Comparison of ENCODE assay signal across 12 cellular contexts in the genomic region with DNA sequence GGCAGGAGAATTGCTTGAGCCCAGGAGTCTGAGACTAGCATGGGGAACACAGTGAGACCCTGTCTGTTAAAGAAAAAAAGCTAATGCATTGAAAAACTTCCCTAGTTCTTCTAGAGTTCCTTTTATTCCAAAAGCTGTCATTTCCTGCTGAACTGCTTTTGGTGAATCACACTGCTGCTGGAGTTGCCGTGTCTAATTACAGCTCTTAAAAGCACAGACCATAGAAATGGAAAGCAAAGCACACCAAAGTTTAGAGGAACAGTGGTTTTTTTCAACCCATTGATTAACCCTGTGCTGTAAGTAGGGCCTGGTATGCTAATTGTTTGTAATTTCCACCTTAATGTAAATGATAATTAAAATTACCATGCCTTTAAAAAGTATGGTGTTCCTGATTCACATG. TPM values are rescaled to one million over a fixed set of nuclear protein-coding genes. Genes with fewer than 3 reads are reported as not detected.
DNase-seq lines count a peak whose midpoint lies in the region; ATAC-seq, FAIRE-seq and TF ChIP-seq lines count a peak whose summit lies in the region.
"Had no signal": no experiment of that assay in that cellular context is flagged by ENCODE, and none has a peak within 500 bp of the region (broad histone marks: within the 10 kb centered on the region; RNA-seq: fewer than 3 reads in every experiment).

No MANE protein-coding gene starts in this region.

- POLR2A ChIA-PET in endothelial cell of umbilical vein (lab: Charles Lee) = interaction anchor here (0.5 kb wide), 1 partner anchor 1298 kb away, joined by 5 read pairs; no protein-coding TSS in a partner anchor

- H3K4me1 ChIP-seq in endothelial cell of umbilical vein (ENCODE audit: control insufficient read depth, extremely low read depth, insufficient read depth, low read length) (peaks cover 49% of the 10 kb centered on the region), muscle layer of duodenum (ENCODE audit: control insufficient read depth in 1 of 2, insufficient read depth in 2 of 2, low read length in 2 of 2) (peaks cover 10 to 11% of the 10 kb centered on the region in 2 donors)

- intact Hi-C loops in endothelial cell of umbilical vein (cut with micrococcal nuclease) = loop anchor here (1.0 kb wide), 1 partner anchor 18 kb away; no protein-coding TSS in a partner anchor

- H3K27me3 ChIP-seq in endothelial cell of umbilical vein (ENCODE audit: control insufficient read depth in 2 of 2, insufficient read depth in 2 of 2, low read length in 2 of 2) (no peaks in the 10 kb centered on the region), muscle layer of duodenum (ENCODE audit: low read depth, low read length) (no peaks in the 10 kb centered on the region)

- FAIRE-seq in endothelial cell of umbilical vein (lab: Jason Lieb, UNC) = peak; percentile 93

- TF ChIP-seq POLR2A in endothelial cell of umbilical vein (IDR thresholded peaks at IDR 0.05; ENCODE audit: low read depth, low read length) = no peak

- peaks cover 47% of the 10 kb centered on the region for H3K4me1 Mint-ChIP-seq in stimulated activated naive CD8-positive, alpha-beta T cell treated with anti-CD3 and anti-CD28 coated beads, Interleukin-15, amount 100 ng/mL, for 72 hours

- H3K27ac Mint-ChIP-seq in stimulated activated naive CD8-positive, alpha-beta T cell treated with anti-CD3 and anti-CD28 coated beads, Interleukin-15, amount 100 ng/mL, for 72 hours = no peak overlapping the region
- H3K27ac Mint-ChIP-seq: activated T-helper 2 cell treated with anti-CD3 and anti-CD28 coated beads, Interferon-gamma antibody, Interleukin-2, Interleukin-4, amounts not matched to agents 10 μg/mL and 5 μg/mL and 100 μg/mL, durations not matched to agents 14 hours and 24 hours and 36 hours had no signal

- no peak for ATAC-seq in GM18909 (IDR thresholded peaks at IDR 0.05; ENCODE audit: poor library complexity, unreplicated experiment)
- no peak for ATAC-seq in HG03378 (IDR thresholded peaks at IDR 0.05; ENCODE audit: unreplicated experiment)
- no peak for ATAC-seq in stimulated activated naive CD8-positive, alpha-beta T cell treated with anti-CD3 and anti-CD28 coated beads, Interleukin-15, amount 100 ng/mL, for 72 hours

- H3K4me3 ChIP-seq in endothelial cell of umbilical vein (replicated peaks in 1 of 3; ENCODE audit: insufficient read depth in 1 of 3, low read depth in 1 of 3, low read length in 3 of 3) = peak overlapping the region in 1 of 3 experiments; percentile 13
- no peak overlapping the region for H3K4me3 ChIP-seq in muscle layer of duodenum (ENCODE audit: low read depth in 1 of 2, low read length in 2 of 2)

- BruUV-seq in endothelial cell of umbilical vein (replicated peaks; lab: Mats Ljungman, UMichigan) = no TSS peak

- no peaks in the 10 kb centered on the region for H4K20me1 ChIP-seq in endothelial cell of umbilical vein (replicated peaks; ENCODE audit: control insufficient read depth, extremely low read depth, insufficient read depth, low read length)

- H3K9me3 ChIP-seq in endothelial cell of umbilical vein (replicated peaks; ENCODE audit: control insufficient read depth, insufficient read depth, low read length) (no peaks in the 10 kb centered on the region), muscle layer of duodenum (ENCODE audit: control insufficient read depth in 1 of 2, low read length in 2 of 2) (no peaks in the 10 kb centered on the region)

- H3K36me3 ChIP-seq in endothelial cell of umbilical vein (ENCODE audit: control insufficient read depth in 2 of 2, extremely low read depth in 1 of 2, insufficient read depth in 2 of 2, low read length in 2 of 2) (peaks cover 13% of the 10 kb centered on the region in 2 experiments), muscle layer of duodenum (ENCODE audit: control insufficient read depth in 1 of 2, insufficient read depth in 2 of 2, low read length in 2 of 2) (peaks cover 21 to 26% of the 10 kb centered on the region in 2 donors)

- H3K9me1 ChIP-seq in endothelial cell of umbilical vein (replicated peaks; ENCODE audit: control insufficient read depth, extremely low read depth, insufficient read depth, low read length) = no peaks in the 10 kb centered on the region

- no peak overlapping the region for H2AFZ ChIP-seq in endothelial cell of umbilical vein (ENCODE audit: low read depth, low read length)

- H3K4me2 ChIP-seq in endothelial cell of umbilical vein (ENCODE audit: insufficient read depth, low read length) = peak overlapping the region; percentile 84

- peaks cover 12% of the 10 kb centered on the region for H3K79me2 ChIP-seq in endothelial cell of umbilical vein (ENCODE audit: control insufficient read depth, insufficient read depth, low read length)

- peak overlapping the region; percentile 80 for H3K27ac ChIP-seq in endothelial cell of umbilical vein (ENCODE audit: insufficient read depth, low read depth, low read length)
- peak overlapping the region; percentile 75 for H3K27ac ChIP-seq in muscle layer of duodenum (ENCODE audit: low read length)

- H3K9ac ChIP-seq in endothelial cell of umbilical vein (replicated peaks; ENCODE audit: extremely low read depth, insufficient read depth, low read length) = peak overlapping the region; percentile 75

- dilution Hi-C loops in endothelial cell of umbilical vein (cut with MboI; ENCODE audit: extremely low pct_ligation_motif_present, low sequenced_read_pairs) = no loop called here

- DNase-seq in EL = peak; percentile 69
- peak; percentile 68 for DNase-seq in NCI-H69 (lab: John Stamatoyannopoulos, UW)
- peak; percentile 87 for DNase-seq in endothelial cell of umbilical vein (ENCODE audit: low read depth, low spot score)
- no peak for DNase-seq in stimulated activated naive CD8-positive, alpha-beta T cell treated with anti-CD3 and anti-CD28 coated beads, Interleukin-15, amount 100 ng/mL, for 72 hours
- no peak for DNase-seq in NCI-H748 (lab: John Stamatoyannopoulos, UW; ENCODE audit: unreplicated experiment)
- DNase-seq: glutamatergic neuron, NCI-H2081, T-helper 9 cell had no signal

- CTCF ChIA-PET in endothelial cell of umbilical vein (lab: Charles Lee) = interaction anchor here (0.8 to 1.5 kb wide), 10 partner anchors 9 to 202 kb away, joined by 3 to 8 read pairs (median 4); no protein-coding TSS in a partner anchor

- TF ChIP-seq CTCF in endothelial cell of umbilical vein (IDR thresholded peaks at IDR 0.05; ENCODE audit: extremely low read depth in 1 of 2, insufficient read depth in 1 of 2, low read depth in 1 of 2, low read length in 2 of 2) = no peak

- no peaks in the 10 kb centered on the region for H3K9me3 Mint-ChIP-seq in stimulated activated naive CD8-positive, alpha-beta T cell treated with anti-CD3 and anti-CD28 coated beads, Interleukin-15, amount 100 ng/mL, for 72 hours
- H3K9me3 Mint-ChIP-seq: activated T-helper 2 cell treated with anti-CD3 and anti-CD28 coated beads, Interferon-gamma antibody, Interleukin-2, Interleukin-4, amounts not matched to agents 10 μg/mL and 5 μg/mL and 100 μg/mL, durations not matched to agents 14 hours and 24 hours and 36 hours had no signal

- no peak overlapping the region for H3K4me3 Mint-ChIP-seq in stimulated activated naive CD8-positive, alpha-beta T cell treated with anti-CD3 and anti-CD28 coated beads, Interleukin-15, amount 100 ng/mL, for 72 hours

- H3K27me3 Mint-ChIP-seq in stimulated activated naive CD8-positive, alpha-beta T cell treated with anti-CD3 and anti-CD28 coated beads, Interleukin-15, amount 100 ng/mL, for 72 hours = no peaks in the 10 kb centered on the region

TF ChIP-seq in endothelial cell of umbilical vein, 7 proteins besides CTCF, POLR2A, EP300 and RAD21:
- TF ChIP-seq GATA2 (IDR thresholded peaks at IDR 0.05; ENCODE audit: insufficient read depth, insufficient read length, low read depth, low read length) (no peak), JUN (IDR thresholded peaks at IDR 0.05; ENCODE audit: borderline replicate concordance, insufficient read depth, insufficient read length, low read depth) (peak; percentile 73), EZH2 (IDR thresholded peaks at IDR 0.05; ENCODE audit: borderline replicate concordance, low read depth, low read length, severe bottlenecking) (no peak), POLR2AphosphoS5 (IDR thresholded peaks at IDR 0.05; ENCODE audit: insufficient read depth, low read depth, low read length) (no peak), FOS (IDR thresholded peaks at IDR 0.05; ENCODE audit: borderline replicate concordance, insufficient read depth, low read length) (peak; percentile 79), MYC (IDR thresholded peaks at IDR 0.05; ENCODE audit: low read depth, low read length) (no peak)
- TF ChIP-seq, protein P1, sequence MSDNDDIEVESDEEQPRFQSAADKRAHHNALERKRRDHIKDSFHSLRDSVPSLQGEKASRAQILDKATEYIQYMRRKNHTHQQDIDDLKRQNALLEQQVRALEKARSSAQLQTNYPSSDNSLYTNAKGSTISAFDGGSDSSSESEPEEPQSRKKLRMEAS (IDR thresholded peaks at IDR 0.05; ENCODE audit: insufficient read depth, insufficient read length) = no peak

RNA-seq across cellular contexts. Expression of gene SEPTIN11, which starts 52.4 kb away (rescaled TPM):
- 168 and 202 TPM in 2 replicates for total RNA-seq in endothelial cell of umbilical vein
- 55.9 and 69.4 TPM in 2 replicates for polyA plus RNA-seq in endothelial cell of umbilical vein
- polyA plus RNA-seq in endothelial cell of umbilical vein (2011; cell fraction: cytosol; rRNA removed) = 90.2 and 102 TPM in 2 replicates
- 92.9 and 109 TPM in 2 replicates for polyA plus RNA-seq in endothelial cell of umbilical vein (2011; cell fraction: nucleus; rRNA removed)
- 116 and 141 TPM in 2 replicates for polyA plus RNA-seq in endothelial cell of umbilical vein (2012)
- 201 and 218 TPM in 2 replicates for polyA minus RNA-seq in endothelial cell of umbilical vein
- polyA minus RNA-seq in endothelial cell of umbilical vein (2011; cell fraction: cytosol; rRNA and poly(A)+ RNA removed) = 3.5 TPM
- 245 and 309 TPM in 2 replicates for polyA minus RNA-seq in endothelial cell of umbilical vein (2011; cell fraction: nucleus; rRNA and poly(A)+ RNA removed)

Comparison
In these comparisons a context has a peak if more than half of its experiments do, and no peak if none do; other contexts are left out.
1. DNase-seq: peak in EL (single experiment), NCI-H69 (single experiment) and endothelial cell of umbilical vein (single experiment); none in stimulated activated naive CD8-positive, alpha-beta T cell treated with anti-CD3 and anti-CD28 coated beads, Interleukin-15, amount 100 ng/mL, for 72 hours (0 of 2) and NCI-H748 (single experiment).